In genomic region chr13:44142540-44142867, GRCh38 we compare ENCODE assay signal across 8 cellular contexts.
DNase-seq lines count a peak whose midpoint lies in the region; ATAC-seq and TF ChIP-seq lines count a peak whose summit lies in the region.

No MANE protein-coding gene starts in this region.

- H3K9me3 ChIP-seq in lower lobe of right lung, result no peaks in the 10 kb centered on the region

- no peak for DNase-seq in activated naive CD4-positive, alpha-beta T cell (lab: John Stamatoyannopoulos, UW)
- no peak for DNase-seq in MCF 10A (ENCODE audit: unreplicated experiment)
- DNase-seq in lower lobe of right lung, result no peak
- no peak for DNase-seq in erythroblast (lab: John Stamatoyannopoulos, UW)

- H3K9me3 Mint-ChIP-seq in activated naive CD4-positive, alpha-beta T cell treated with anti-CD3 and anti-CD28 coated beads, Interleukin-2, amount 50 U/mL, for 24 hours, result no peaks in the 10 kb centered on the region
- peaks cover 7% of the 10 kb centered on the region for H3K9me3 Mint-ChIP-seq in MCF 10A (ENCODE audit: unreplicated experiment)

- H3K4me3 ChIP-seq in lower lobe of right lung, result peak overlapping the region; percentile 54
- H3K4me3 ChIP-seq in urinary bladder (ENCODE audit: low read depth, low read length), result peak overlapping the region; percentile 45

- ATAC-seq in lower lobe of right lung (peak in 1 of 2 donors; percentile 10), GM21576 (IDR thresholded peaks at IDR 0.05; ENCODE audit: unreplicated experiment) (no peak), HG03097 (IDR thresholded peaks at IDR 0.05; ENCODE audit: low FRiP score, unreplicated experiment) (no peak)

- H3K36me3 ChIP-seq in lower lobe of right lung, result no peaks in the 10 kb centered on the region
- H3K36me3 ChIP-seq in urinary bladder (ENCODE audit: insufficient read depth), result no peaks in the 10 kb centered on the region

- H3K27me3 ChIP-seq in lower lobe of right lung (ENCODE audit: low read depth), result no peaks in the 10 kb centered on the region

- TSS peak; percentile 92 for BruUV-seq in MCF 10A (replicated peaks; lab: Mats Ljungman, UMichigan)

- H3K4me3 Mint-ChIP-seq in activated naive CD4-positive, alpha-beta T cell treated with anti-CD3 and anti-CD28 coated beads, Interleukin-2, amount 50 U/mL, for 24 hours, result peak overlapping the region; percentile 92
- peak overlapping the region; percentile 91 for H3K4me3 Mint-ChIP-seq in MCF 10A (ENCODE audit: unreplicated experiment)

- peaks cover 1% of the 10 kb centered on the region for H3K27me3 Mint-ChIP-seq in activated naive CD4-positive, alpha-beta T cell treated with anti-CD3 and anti-CD28 coated beads, Interleukin-2, amount 50 U/mL, for 24 hours
- no peaks in the 10 kb centered on the region for H3K27me3 Mint-ChIP-seq in MCF 10A (ENCODE audit: insufficient read depth, unreplicated experiment)

- TF ChIP-seq CTCF in MCF 10A (IDR thresholded peaks at IDR 0.05; ENCODE audit: unreplicated experiment) (no peak), lower lobe of right lung (IDR thresholded peaks at IDR 0.05) (no peak)

- H3K27ac Mint-ChIP-seq in activated naive CD4-positive, alpha-beta T cell treated with anti-CD3 and anti-CD28 coated beads, Interleukin-2, amount 50 U/mL, for 24 hours, result peak overlapping the region; percentile 83
- peak overlapping the region; percentile 100 for H3K27ac Mint-ChIP-seq in MCF 10A (ENCODE audit: low read depth, unreplicated experiment)

- POLR2A ChIA-PET in MCF 10A (lab: Yijun Ruan, JAX), result interaction anchor here (0.7 to 6.9 kb wide), 13 partner anchors 10 to 318 kb away, joined by 3 to 110 read pairs (median 7); no protein-coding TSS in a partner anchor

- H3K4me1 ChIP-seq in lower lobe of right lung (peaks cover 10% of the 10 kb centered on the region), urinary bladder (ENCODE audit: insufficient read depth) (peaks cover 1% of the 10 kb centered on the region)

- intact Hi-C loops in MCF 10A (cut with micrococcal nuclease), result loop anchor here (1.0 to 2.0 kb wide), 3 partner anchors 92 to 294 kb away; no protein-coding TSS in a partner anchor
- intact Hi-C loops in lower lobe of right lung (cut with DNase I), result no loop called here

- H3K36me3 Mint-ChIP-seq in activated naive CD4-positive, alpha-beta T cell treated with anti-CD3 and anti-CD28 coated beads, Interleukin-2, amount 50 U/mL, for 24 hours, result no peaks in the 10 kb centered on the region
- no peaks in the 10 kb centered on the region for H3K36me3 Mint-ChIP-seq in MCF 10A (ENCODE audit: insufficient read depth, unreplicated experiment)

- WGBS in urinary bladder, result 3% methylated on average over 7 of the region's 7 CpGs

- H3K27ac ChIP-seq in lower lobe of right lung (peak overlapping the region; percentile 99), urinary bladder (ENCODE audit: low read depth) (peak overlapping the region; percentile 80)

- H3K4me1 Mint-ChIP-seq in activated naive CD4-positive, alpha-beta T cell treated with anti-CD3 and anti-CD28 coated beads, Interleukin-2, amount 50 U/mL, for 24 hours, result peaks cover 17% of the 10 kb centered on the region
- peaks cover 14% of the 10 kb centered on the region for H3K4me1 Mint-ChIP-seq in MCF 10A (ENCODE audit: insufficient read depth, unreplicated experiment)

- TF ChIP-seq POLR2A in erythroblast (IDR thresholded peaks at IDR 0.05; ENCODE audit: low read length), result no peak

- CTCF ChIA-PET in MCF 10A (lab: Yijun Ruan, JAX), result no interaction called here
